In genomic region chr12:43848786-43849185, GRCh38 we compare ENCODE assay signal across 2 cellular contexts.
TF ChIP-seq lines count a peak whose summit lies in the region.

No MANE protein-coding gene starts in this region.

TF ChIP-seq in K562, 482 proteins besides CTCF, POLR2A, EP300 and RAD21:
- TF ChIP-seq, protein P1, sequence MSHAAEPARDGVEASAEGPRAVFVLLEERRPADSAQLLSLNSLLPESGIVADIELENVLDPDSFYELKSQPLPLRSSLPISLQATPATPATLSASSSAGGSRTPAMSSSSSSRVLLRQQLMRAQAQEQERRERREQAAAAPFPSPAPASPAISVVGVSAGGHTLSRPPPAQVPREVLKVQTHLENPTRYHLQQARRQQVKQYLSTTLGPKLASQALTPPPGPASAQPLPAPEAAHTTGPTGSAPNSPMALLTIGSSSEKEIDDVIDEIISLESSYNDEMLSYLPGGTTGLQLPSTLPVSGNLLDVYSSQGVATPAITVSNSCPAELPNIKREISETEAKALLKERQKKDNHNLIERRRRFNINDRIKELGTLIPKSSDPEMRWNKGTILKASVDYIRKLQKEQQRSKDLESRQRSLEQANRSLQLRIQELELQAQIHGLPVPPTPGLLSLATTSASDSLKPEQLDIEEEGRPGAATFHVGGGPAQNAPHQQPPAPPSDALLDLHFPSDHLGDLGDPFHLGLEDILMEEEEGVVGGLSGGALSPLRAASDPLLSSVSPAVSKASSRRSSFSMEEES (CRISPR knock-in tag; IDR thresholded peaks at IDR 0.05) = peak; percentile 82
- no peak for TF ChIP-seq HEY1 (CRISPR knock-in tag; IDR thresholded peaks at IDR 0.05; ENCODE audit: borderline replicate concordance)
TF ChIP-seq in K562: peak in this region for 1.

TF ChIP-seq in SK-N-SH, 30 proteins besides CTCF, POLR2A, EP300 and RAD21:
- no peak for TF ChIP-seq FOXJ3 (CRISPR knock-in tag; IDR thresholded peaks at IDR 0.05)
- TF ChIP-seq TEAD4 (IDR thresholded peaks at IDR 0.05; ENCODE audit: borderline replicate concordance, insufficient read depth) = no peak
- no peak for TF ChIP-seq TCF12 (IDR thresholded peaks at IDR 0.05)
- no peak for TF ChIP-seq TAF1 (IDR thresholded peaks at IDR 0.05; ENCODE audit: borderline replicate concordance, low read depth, low read length)
- no peak for TF ChIP-seq RXRA (IDR thresholded peaks at IDR 0.05; ENCODE audit: borderline replicate concordance, low read depth)
- no peak for TF ChIP-seq YY1 (IDR thresholded peaks at IDR 0.05; ENCODE audit: low read depth)
- no peak for TF ChIP-seq GABPA (IDR thresholded peaks at IDR 0.05; ENCODE audit: low read depth)
- TF ChIP-seq FOSL2 (IDR thresholded peaks at IDR 0.05; ENCODE audit: borderline replicate concordance, low read depth) = no peak
- no peak for TF ChIP-seq SMC3 (IDR thresholded peaks at IDR 0.05; ENCODE audit: low read depth, low read length)
- no peak for TF ChIP-seq JUND (IDR thresholded peaks at IDR 0.05)
- TF ChIP-seq, protein P2, sequence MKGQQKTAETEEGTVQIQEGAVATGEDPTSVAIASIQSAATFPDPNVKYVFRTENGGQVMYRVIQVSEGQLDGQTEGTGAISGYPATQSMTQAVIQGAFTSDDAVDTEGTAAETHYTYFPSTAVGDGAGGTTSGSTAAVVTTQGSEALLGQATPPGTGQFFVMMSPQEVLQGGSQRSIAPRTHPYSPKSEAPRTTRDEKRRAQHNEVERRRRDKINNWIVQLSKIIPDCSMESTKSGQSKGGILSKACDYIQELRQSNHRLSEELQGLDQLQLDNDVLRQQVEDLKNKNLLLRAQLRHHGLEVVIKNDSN (IDR thresholded peaks at IDR 0.05; ENCODE audit: borderline replicate concordance, low read depth) = no peak
- TF ChIP-seq EZH2phosphoT487 (IDR thresholded peaks at IDR 0.05; ENCODE audit: borderline replicate concordance, low read depth) = no peak
- no peak for TF ChIP-seq USF2 (IDR thresholded peaks at IDR 0.05; ENCODE audit: borderline replicate concordance, low read depth, low read length)
- TF ChIP-seq FOXM1 (IDR thresholded peaks at IDR 0.05; ENCODE audit: low read depth) = no peak
- no peak for TF ChIP-seq ELF1 (IDR thresholded peaks at IDR 0.05)
- no peak for TF ChIP-seq ZBTB33 (IDR thresholded peaks at IDR 0.05; ENCODE audit: borderline replicate concordance, low read depth)
- TF ChIP-seq POLR2AphosphoS5 (IDR thresholded peaks at IDR 0.05; ENCODE audit: low read depth, low read length) = no peak
- no peak for TF ChIP-seq MXI1 (IDR thresholded peaks at IDR 0.05; ENCODE audit: low read depth, low read length)
- no peak for TF ChIP-seq IRF3 (IDR thresholded peaks at IDR 0.05; ENCODE audit: low read depth, low read length)
